ENCODE assay signal across 7 cellular contexts in the genomic region with DNA sequence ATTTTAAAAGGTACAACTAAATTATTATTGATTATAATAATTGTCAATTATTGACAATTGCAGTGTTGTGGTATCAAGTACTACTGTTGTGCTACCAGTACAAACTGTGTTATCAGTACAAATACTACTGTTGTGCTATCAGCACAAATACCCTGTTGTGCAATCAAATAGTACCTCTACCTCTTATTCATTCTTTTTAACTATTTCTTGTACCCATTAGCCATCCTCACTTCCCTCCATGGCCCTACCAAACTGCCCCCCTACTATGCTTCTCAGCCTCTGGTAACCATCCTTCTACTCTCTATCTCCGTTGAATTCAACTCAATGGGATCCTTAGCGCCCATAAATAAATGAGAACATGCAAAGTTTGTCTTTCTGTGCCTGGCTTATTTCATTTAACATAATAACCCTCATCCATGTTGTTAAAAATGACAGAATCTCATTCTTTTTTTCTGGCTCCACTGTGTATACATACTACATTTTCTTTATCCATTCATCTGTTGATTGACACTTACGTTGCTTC.
A peak's percentile ranks its signal among the peaks of the same experiment; 100 is the strongest.
DNase-seq lines count a peak whose midpoint lies in the region; ATAC-seq and TF ChIP-seq lines count a peak whose summit lies in the region.
"Not testable (repeated sequence)": the region's sequence is repeated elsewhere in the genome, so short reads cannot be mapped to it uniquely, and the experiment has no call there.

No MANE protein-coding gene starts in this region.

- not testable (repeated sequence) for H3K14ac ChIP-seq in IMR-90 (replicated peaks; ENCODE audit: low read depth, low read length)

- H2BK15ac ChIP-seq in IMR-90 (ENCODE audit: low read depth, low read length) = not testable (repeated sequence)

- CTCF ChIA-PET in IMR-90 (lab: Yijun Ruan, JAX) = not testable (repeated sequence)

- H3K9me3 ChIP-seq in IMR-90 (ENCODE audit: control insufficient read depth, insufficient read depth, low read length) = not testable (repeated sequence)
- H3K9me3 ChIP-seq in lung (ENCODE audit: control insufficient read depth in 2 of 2, insufficient read depth in 1 of 2, low read length in 1 of 2) = peaks cover 3 to 12% of the 10 kb centered on the region in 2 donors

- not testable (repeated sequence) for H3K4ac ChIP-seq in IMR-90 (ENCODE audit: low read depth, low read length)

- not testable (repeated sequence) for DNase-seq in IMR-90; Right ventricle myocardium inferior (ENCODE audit: missing footprints); left lobe of liver (ENCODE audit: low spot score); omental fat pad (ENCODE audit: low spot score); stimulated activated naive B cell treated with anti-CD40 and anti-IgM and Interleukin-4, amounts not matched to agents 10 μg/mL and 1 μg/mL and 100 μg/mL, for 72 hours
- DNase-seq in lung (ENCODE audit: low spot score) = peak; percentile 22

- H4K91ac ChIP-seq in IMR-90 (ENCODE audit: insufficient read depth, low read depth, low read length) = not testable (repeated sequence)

- not testable (repeated sequence) for H3K23ac ChIP-seq in IMR-90 (ENCODE audit: low read depth, low read length)

- not testable (repeated sequence) for TF ChIP-seq RAD21 in IMR-90 (IDR thresholded peaks at IDR 0.05; ENCODE audit: low read length)

- H3K9me3 Mint-ChIP-seq in activated T-helper 17 cell treated with anti-CD3 and anti-CD28 coated beads, Interleukin-2, amount 50 U/mL, for 72 hours = peaks cover 36% of the 10 kb centered on the region
- H3K9me3 Mint-ChIP-seq in stimulated activated naive B cell treated with anti-CD40 and anti-IgM and Interleukin-4, amounts not matched to agents 10 μg/mL and 1 μg/mL and 100 μg/mL, for 72 hours = peaks cover 17 to 20% of the 10 kb centered on the region in 2 donors

- not testable (repeated sequence) for H3K4me3 ChIP-seq in IMR-90 (ENCODE audit: insufficient read depth, low read depth, low read length); lung

- not testable (repeated sequence) for TF ChIP-seq CTCF in IMR-90 (conservative IDR thresholded peaks at IDR 0.05; ENCODE audit: low read depth, low read length); lung (IDR thresholded peaks at IDR 0.05; ENCODE audit: control extremely low read depth, extremely low read depth); omental fat pad (IDR thresholded peaks at IDR 0.05)

- BruUV-seq in IMR-90 (replicated peaks; lab: Mats Ljungman, UMichigan) = not testable (repeated sequence)

- in situ Hi-C loops in IMR-90 (cut with MboI; ENCODE audit: low sequenced_read_pairs) = not testable (repeated sequence)

- not testable (repeated sequence) for TF ChIP-seq POLR2A in IMR-90 (IDR thresholded peaks at IDR 0.05; ENCODE audit: low read depth, low read length)

- not testable (repeated sequence) for H2AFZ ChIP-seq in IMR-90 (replicated peaks; ENCODE audit: low read length, poor library complexity)

- not testable (repeated sequence) for H3K79me1 ChIP-seq in IMR-90 (ENCODE audit: low read depth in 1 of 2, low read length in 2 of 2)

- not testable (repeated sequence) for H2AK5ac ChIP-seq in IMR-90 (ENCODE audit: low read depth, low read length)

- not testable (repeated sequence) for H2BK120ac ChIP-seq in IMR-90 (ENCODE audit: low read depth, low read length)

- H3K36me3 ChIP-seq in IMR-90 (ENCODE audit: control insufficient read depth, insufficient read depth, low read length); lung (ENCODE audit: control insufficient read depth in 2 of 2, insufficient read depth in 2 of 2, low read length in 2 of 2): not testable (repeated sequence)

- ATAC-seq in IMR-90 (ENCODE audit: low read depth) = not testable (repeated sequence)
- peak; percentile 35 for ATAC-seq in activated T-helper 17 cell treated with anti-CD3 and anti-CD28 coated beads, Interleukin-2, amount 50 U/mL, for 72 hours (replicated peaks)
- ATAC-seq in Right ventricle myocardium inferior = peak; percentile 2
- ATAC-seq in left lobe of liver = peak; percentile 11
- peak; percentile 3 for ATAC-seq in lung (ENCODE audit: insufficient read depth, low FRiP score)
- peak; percentile 3 for ATAC-seq in omental fat pad (ENCODE audit: low FRiP score)
- peak; percentile 13 to 26 for ATAC-seq in stimulated activated naive B cell treated with anti-CD40 and anti-IgM and Interleukin-4, amounts not matched to agents 10 μg/mL and 1 μg/mL and 100 μg/mL, for 72 hours (replicated peaks)

- dilution Hi-C loops in IMR-90 (cut with HindIII; ENCODE audit: low sequenced_read_pairs, unreplicated experiment) = not testable (repeated sequence)

- not testable (repeated sequence) for H3K9ac ChIP-seq in IMR-90 (ENCODE audit: low read depth, low read length)

- H4K5ac ChIP-seq in IMR-90 (ENCODE audit: low read depth, low read length) = not testable (repeated sequence)

- not testable (repeated sequence) for H3K27ac ChIP-seq in IMR-90 (ENCODE audit: insufficient read depth, low read length); lung (ENCODE audit: low read depth in 1 of 2, low read length in 1 of 2)

- not testable (repeated sequence) for H3K27me3 Mint-ChIP-seq in activated T-helper 17 cell treated with anti-CD3 and anti-CD28 coated beads, Interleukin-2, amount 50 U/mL, for 72 hours; stimulated activated naive B cell treated with anti-CD40 and anti-IgM and Interleukin-4, amounts not matched to agents 10 μg/mL and 1 μg/mL and 100 μg/mL, for 72 hours

- not testable (repeated sequence) for H3K27ac Mint-ChIP-seq in activated T-helper 17 cell treated with anti-CD3 and anti-CD28 coated beads, Interleukin-2, amount 50 U/mL, for 72 hours; stimulated activated naive B cell treated with anti-CD40 and anti-IgM and Interleukin-4, amounts not matched to agents 10 μg/mL and 1 μg/mL and 100 μg/mL, for 72 hours

- H2AK9ac ChIP-seq in IMR-90 (replicated peaks; ENCODE audit: low read depth, low read length, poor library complexity) = not testable (repeated sequence)

- not testable (repeated sequence) for H3K4me1 Mint-ChIP-seq in activated T-helper 17 cell treated with anti-CD3 and anti-CD28 coated beads, Interleukin-2, amount 50 U/mL, for 72 hours; stimulated activated naive B cell treated with anti-CD40 and anti-IgM and Interleukin-4, amounts not matched to agents 10 μg/mL and 1 μg/mL and 100 μg/mL, for 72 hours

- H3K27me3 ChIP-seq in IMR-90 (ENCODE audit: control insufficient read depth, insufficient read depth, low read length); lung (ENCODE audit: control insufficient read depth, insufficient read depth): not testable (repeated sequence)

- H3K9me1 ChIP-seq in IMR-90 (ENCODE audit: insufficient read depth, low read length) = not testable (repeated sequence)

- not testable (repeated sequence) for H4K20me1 ChIP-seq in IMR-90 (ENCODE audit: insufficient read depth, low read length)

- H3K4me3 Mint-ChIP-seq in activated T-helper 17 cell treated with anti-CD3 and anti-CD28 coated beads, Interleukin-2, amount 50 U/mL, for 72 hours; stimulated activated naive B cell treated with anti-CD40 and anti-IgM and Interleukin-4, amounts not matched to agents 10 μg/mL and 1 μg/mL and 100 μg/mL, for 72 hours: not testable (repeated sequence)

- H2BK20ac ChIP-seq in IMR-90 (ENCODE audit: low read depth, low read length) = not testable (repeated sequence)

- not testable (repeated sequence) for H3K56ac ChIP-seq in IMR-90 (ENCODE audit: extremely low read depth, insufficient read depth, low read length)

- no CpG with 5 or more reads among the region's 3 CpGs for WGBS in IMR-90 (ENCODE audit: extremely low coverage in 2 of 2, insufficient read length in 1 of 2), 2 experiments
- WGBS in lung, 2 donors = 28 to 29% methylated on average over 2 of the region's 3 CpGs

- intact Hi-C loops in IMR-90 (cut with micrococcal nuclease); Right ventricle myocardium inferior (cut with DNase I): not testable (repeated sequence)

- H3K4me2 ChIP-seq in IMR-90 (ENCODE audit: low read depth, low read length) = not testable (repeated sequence)

- H2BK5ac ChIP-seq in IMR-90 (ENCODE audit: low read depth, low read length, poor library complexity, severe bottlenecking) = not testable (repeated sequence)

- not testable (repeated sequence) for H3K4me1 ChIP-seq in IMR-90 (ENCODE audit: control insufficient read depth, insufficient read depth, low read length); lung (ENCODE audit: control insufficient read depth in 2 of 2, insufficient read depth in 2 of 2, low read length in 2 of 2)

- not testable (repeated sequence) for H3K36me3 Mint-ChIP-seq in activated T-helper 17 cell treated with anti-CD3 and anti-CD28 coated beads, Interleukin-2, amount 50 U/mL, for 72 hours (ENCODE audit: low read depth); stimulated activated naive B cell treated with anti-CD40 and anti-IgM and Interleukin-4, amounts not matched to agents 10 μg/mL and 1 μg/mL and 100 μg/mL, for 72 hours

- H4K8ac ChIP-seq in IMR-90 (ENCODE audit: low read depth in 2 of 2, low read length in 2 of 2) = not testable (repeated sequence)

- POLR2A ChIA-PET in IMR-90 (lab: Charles Lee; ENCODE audit: unreplicated experiment) = not testable (repeated sequence)

- not testable (repeated sequence) for H3K18ac ChIP-seq in IMR-90 (ENCODE audit: low read depth, low read length)

TF ChIP-seq in IMR-90, 13 proteins besides CTCF, POLR2A, EP300 and RAD21:
- peak; percentile 48; the same call in 1 of the 2 replicates for TF ChIP-seq CEBPB (IDR thresholded peaks at IDR 0.05; ENCODE audit: low read depth, low read length)
TF ChIP-seq in IMR-90: peak in this region for 1; not testable (repeated sequence) for 12.
